ENCODE assay signal across 8 cellular contexts in genomic region chr9:84397151-84397728, GRCh38. TPM values are rescaled to one million over a fixed set of nuclear protein-coding genes. Genes with fewer than 3 reads are reported as not detected.
DNase-seq lines count a peak whose midpoint lies in the region; ATAC-seq, FAIRE-seq and TF ChIP-seq lines count a peak whose summit lies in the region.

No MANE protein-coding gene starts in this region.

- WGBS in K562 (ENCODE audit: insufficient coverage, low coverage, missing lambda C conversion rate), result 2% methylated on average over 12 of the region's 13 CpGs
- WGBS in small intestine, 3 donors, result 53 to 57% (median 54%) methylated on average over 13 of the region's 13 CpGs

- TF ChIP-seq POLR2A in K562 (conservative IDR thresholded peaks at IDR 0.05), result no peak

- H3K27ac ChIP-seq in K562 (ENCODE audit: extremely low read depth, low read depth, low read length) (no peak overlapping the region), small intestine (ENCODE audit: low read depth in 1 of 2, low read length in 1 of 2) (no peak overlapping the region)

- in situ Hi-C loops in G401 (cut with HindIII; ENCODE audit: low sequenced_read_pairs), result no loop called here
- in situ Hi-C loops in K562 (cut with MboI), result loop anchor here (25.0 kb wide), 1 partner anchor 1390 kb away; no protein-coding TSS in a partner anchor

- H3K4me3 ChIP-seq in K562, result no peak overlapping the region
- no peak overlapping the region for H3K4me3 ChIP-seq in small intestine (ENCODE audit: low read depth in 1 of 2, low read length in 2 of 2)

- H3K36me3 ChIP-seq in K562 (ENCODE audit: control insufficient read depth, insufficient read depth, low read length), result no peaks in the 10 kb centered on the region
- H3K36me3 ChIP-seq in small intestine (ENCODE audit: control insufficient read depth in 2 of 2, insufficient read depth in 2 of 2, low read length in 2 of 2), result no peaks in the 10 kb centered on the region

- no TSS peak for BruUV-seq in K562 (replicated peaks; lab: Mats Ljungman, UMichigan)

- H3K9me3 ChIP-seq in K562 (replicated peaks; ENCODE audit: control insufficient read depth, insufficient read depth, low read depth, low read length), result no peaks in the 10 kb centered on the region
- H3K9me3 ChIP-seq in small intestine (ENCODE audit: control insufficient read depth, low read depth), result no peaks in the 10 kb centered on the region

- no peak overlapping the region for H2AFZ ChIP-seq in K562 (ENCODE audit: low read depth, low read length)

- FAIRE-seq in K562 (lab: Jason Lieb, UNC) (peak; percentile 83), small intestine (lab: Jason Lieb, UNC) (no peak)

- TF ChIP-seq RAD21 in K562 (CRISPR knock-in tag; conservative IDR thresholded peaks at IDR 0.05 in 1 of 2, IDR thresholded peaks at IDR 0.05 in 1 of 2), result peak; percentile 77 to 79

- H3K9ac ChIP-seq in K562 (ENCODE audit: insufficient read depth in 1 of 2, low read depth in 2 of 2, low read length in 2 of 2), result no peak overlapping the region; a peak in 1 of 4 replicates

- H3K4me2 ChIP-seq in K562 (ENCODE audit: insufficient read depth, low read length), result no peak overlapping the region; the same call in 1 of the 2 replicates

- POLR2A ChIA-PET in K562 (lab: Yijun Ruan, JAX), result no interaction called here

- TF ChIP-seq EP300 in K562 (IDR thresholded peaks at IDR 0.05; ENCODE audit: low read length), result no peak

- H3K9me1 ChIP-seq in K562 (ENCODE audit: control insufficient read depth, insufficient read depth, low read length), result no peaks in the 10 kb centered on the region

- H3K27me3 ChIP-seq in K562 (ENCODE audit: control insufficient read depth in 2 of 2, insufficient read depth in 2 of 2, low read length in 2 of 2) (no peaks in the 10 kb centered on the region), small intestine (ENCODE audit: control insufficient read depth in 2 of 2, insufficient read depth in 2 of 2, low read length in 2 of 2) (no peaks in the 10 kb centered on the region)

- no peaks in the 10 kb centered on the region for H3K4me1 ChIP-seq in K562 (replicated peaks in 1 of 2; ENCODE audit: control insufficient read depth in 2 of 2, insufficient read depth in 2 of 2, low read length in 2 of 2)
- no peaks in the 10 kb centered on the region for H3K4me1 ChIP-seq in small intestine (ENCODE audit: control insufficient read depth in 2 of 2, insufficient read depth in 1 of 2, low read depth in 1 of 2, low read length in 1 of 2)

- DNase-seq in G401 (ENCODE audit: low spot score), result peak; percentile 80
- peak; percentile 42 for DNase-seq in HCEC 1CT
- peak; percentile 51 for DNase-seq in NCI-H1417 treated with DMSO at 0.1 percent for 48 hours (lab: John Stamatoyannopoulos, UW)
- DNase-seq in T1000 (lab: John Stamatoyannopoulos, UW), result peak; percentile 49
- DNase-seq in K562 (ENCODE audit: extremely low read depth in 1 of 4, low spot score in 3 of 4), result peak; percentile 54 to 66 (median 65)
- peak; percentile 44 for DNase-seq in iPS DF 4.7 (ENCODE audit: extremely low read depth, low spot score)
- peak; percentile 66 for DNase-seq in small intestine

- H3K79me2 ChIP-seq in K562 (ENCODE audit: control insufficient read depth, insufficient read depth, low read length), result no peaks in the 10 kb centered on the region

- peak; percentile 91 for ATAC-seq in K562
- no peak for ATAC-seq in GM21447 (IDR thresholded peaks at IDR 0.05; ENCODE audit: unreplicated experiment)

- H4K20me1 ChIP-seq in K562 (replicated peaks; ENCODE audit: control insufficient read depth, insufficient read depth, low read length), result no peaks in the 10 kb centered on the region

- CTCF ChIA-PET in K562 (lab: Yijun Ruan, JAX; ENCODE audit: low intra/inter-chr PET ratio), result no interaction called here

- peak; percentile 63 to 79 (median 77) for TF ChIP-seq CTCF in K562 (IDR thresholded peaks at IDR 0.05 in 2 of 3, conservative IDR thresholded peaks at IDR 0.05 in 1 of 3; ENCODE audit: insufficient read depth in 2 of 3, low read depth in 1 of 3, low read length in 3 of 3)

- intact Hi-C loops in K562 (cut with micrococcal nuclease), result loop anchor here (1.0 to 10.0 kb wide), 3 partner anchors 746 to 1213 kb away; no protein-coding TSS in a partner anchor

TF ChIP-seq in K562, 482 proteins besides CTCF, POLR2A, EP300 and RAD21:
- TF ChIP-seq OTX1 (CRISPR knock-in tag; IDR thresholded peaks at IDR 0.05), result no peak
- TF ChIP-seq SMC3 (conservative IDR thresholded peaks at IDR 0.05; ENCODE audit: insufficient read depth, low read depth, low read length), result peak; percentile 63
- TF ChIP-seq DEAF1 (CRISPR knock-in tag; IDR thresholded peaks at IDR 0.05), result peak; percentile 75
- no peak for TF ChIP-seq STAT5B (CRISPR knock-in tag; IDR thresholded peaks at IDR 0.05)
- no peak for TF ChIP-seq SPI1 (IDR thresholded peaks at IDR 0.05; ENCODE audit: borderline replicate concordance, low read depth, low read length)

RNA-seq across cellular contexts. Expression of gene SLC28A3, which starts 56.7 kb away (rescaled TPM):
- not detected in 2 replicates for total RNA-seq in G401 (2014; rRNA removed; shearing (Covaris generic))
- total RNA-seq in K562 (2011; cell fraction: chromatin; rRNA removed; ENCODE audit: low replicate concordance), result not detected in 2 replicates
- total RNA-seq in K562 (2011; cell fraction: nucleolus; rRNA removed), result not detected in 2 replicates
- total RNA-seq in K562 (2011; cell fraction: nucleoplasm; rRNA removed), result not detected in 2 replicates
- total RNA-seq in K562 (2014; rRNA removed) (not detected in 2 replicates), K562 (2014; rRNA removed; fragmentation: Illumina TruSeq; extraction: Trizol) (not detected in 2 replicates), K562 (2015; rRNA removed; fragmentation: Illumina TruSeq; extraction: Trizol) (not detected in 2 replicates), K562 (2021) (not detected in 2 replicates)
- polyA plus RNA-seq in K562 (2011; rRNA removed) (not detected in 2 replicates), K562 (2014; fragmentation: Illumina TruSeq; extraction: Trizol) (not detected in 2 replicates), K562 (2014; fragmentation: Nextera tagmentation; extraction: Ambion mirVana) (not detected), K562 (2014; rRNA removed) (not detected in 2 replicates), small intestine (1 to 10 TPM in 1 of 3 donors, not detected in 2; 3.1 TPM)
- polyA plus RNA-seq in K562 (2011; cell fraction: cytosol; rRNA removed), result not detected in 2 replicates
- polyA plus RNA-seq in K562 (2011; cell fraction: nucleus; rRNA removed), result not detected in 2 replicates
- not detected in 2 replicates for polyA plus RNA-seq in K562 (2012)
- polyA minus RNA-seq in K562 (2011; rRNA and poly(A)+ RNA removed), result not detected in 2 replicates
- not detected in 2 replicates for polyA minus RNA-seq in K562 (2011; cell fraction: cytosol; rRNA and poly(A)+ RNA removed)
- not detected in 2 replicates for polyA minus RNA-seq in K562 (2011; cell fraction: nucleus; rRNA and poly(A)+ RNA removed)
